In genomic region chr5:177113566-177114424, GRCh38 we compare ENCODE assay signal across 1 cellular context.
TF ChIP-seq lines count a peak whose summit lies in the region.

No MANE protein-coding gene starts in this region.

TF ChIP-seq in HepG2, 621 proteins besides CTCF, POLR2A, EP300 and RAD21 (continued from another document and continues in another):
- TF ChIP-seq ZSCAN25 (CRISPR knock-in tag; IDR thresholded peaks at IDR 0.05) (peak; percentile 47; the same call in 1 of the 2 replicates), ZNF263 (CRISPR knock-in tag; IDR thresholded peaks at IDR 0.05) (no peak), ZBTB14 (CRISPR knock-in tag; IDR thresholded peaks at IDR 0.05) (no peak), ZNF788 (CRISPR knock-in tag; IDR thresholded peaks at IDR 0.05; ENCODE audit: borderline replicate concordance) (no peak), PLSCR1 (CRISPR knock-in tag; IDR thresholded peaks at IDR 0.05; ENCODE audit: borderline replicate concordance) (no peak), ZGPAT (CRISPR knock-in tag; IDR thresholded peaks at IDR 0.05) (no peak), ZBED4 (CRISPR knock-in tag; IDR thresholded peaks at IDR 0.05; ENCODE audit: borderline replicate concordance) (no peak), ZMAT3 (CRISPR knock-in tag; conservative IDR thresholded peaks at IDR 0.05) (no peak), ZNF576 (CRISPR knock-in tag; IDR thresholded peaks at IDR 0.05) (peak; percentile 70; the same call in 1 of the 2 replicates), PCBP1 (IDR thresholded peaks at IDR 0.05; ENCODE audit: borderline replicate concordance, low read depth, low read length) (no peak), ZBTB7A (CRISPR knock-in tag; IDR thresholded peaks at IDR 0.05) (no peak), ZNF326 (CRISPR knock-in tag; IDR thresholded peaks at IDR 0.05; ENCODE audit: borderline replicate concordance) (no peak), FOXA1 (IDR thresholded peaks at IDR 0.05) (no peak), FOXA1 (CRISPR knock-in tag; IDR thresholded peaks at IDR 0.05) (no peak), ZBTB10 (CRISPR knock-in tag; IDR thresholded peaks at IDR 0.05; ENCODE audit: borderline replicate concordance) (no peak), DNMT3B (CRISPR knock-in tag; conservative IDR thresholded peaks at IDR 0.05) (no peak), ZFP91 (CRISPR knock-in tag; IDR thresholded peaks at IDR 0.05; ENCODE audit: borderline replicate concordance) (no peak), ZNF512B (CRISPR knock-in tag; IDR thresholded peaks at IDR 0.05; ENCODE audit: borderline replicate concordance) (no peak), CBX1 (IDR thresholded peaks at IDR 0.05; ENCODE audit: low read depth) (no peak), ZNF556 (CRISPR knock-in tag; IDR thresholded peaks at IDR 0.05; ENCODE audit: borderline replicate concordance) (no peak), RFXAP (CRISPR knock-in tag; IDR thresholded peaks at IDR 0.05; ENCODE audit: borderline replicate concordance) (no peak), ESRRA (CRISPR knock-in tag; IDR thresholded peaks at IDR 0.05; ENCODE audit: low read depth) (no peak), AHR (CRISPR knock-in tag; IDR thresholded peaks at IDR 0.05) (no peak), ZBTB21 (CRISPR knock-in tag; IDR thresholded peaks at IDR 0.05) (no peak), TEAD3 (CRISPR knock-in tag; optimal IDR thresholded peaks at IDR 0.05; ENCODE audit: borderline replicate concordance) (peak; percentile 61), POLR2AphosphoS5 (IDR thresholded peaks at IDR 0.05; ENCODE audit: low read depth, low read length) (no peak), ZNF343 (CRISPR knock-in tag; IDR thresholded peaks at IDR 0.05) (no peak; the same call in 1 of the 2 replicates), SNAPC5 (CRISPR knock-in tag; IDR thresholded peaks at IDR 0.05; ENCODE audit: borderline replicate concordance) (no peak), ZNF414 (CRISPR knock-in tag; IDR thresholded peaks at IDR 0.05) (no peak), GATAD2A (CRISPR knock-in tag; IDR thresholded peaks at IDR 0.05) (0 out of 2 replicates have a peak, but pooled peaks have one; percentile 31), ZNF609 (CRISPR knock-in tag; IDR thresholded peaks at IDR 0.05; ENCODE audit: borderline replicate concordance) (no peak), EEA1 (CRISPR knock-in tag; IDR thresholded peaks at IDR 0.05; ENCODE audit: borderline replicate concordance) (no peak), ZNF20 (CRISPR knock-in tag; IDR thresholded peaks at IDR 0.05) (no peak), SOX13 (IDR thresholded peaks at IDR 0.05) (no peak), SOX13 (CRISPR knock-in tag; conservative IDR thresholded peaks at IDR 0.05 in 1 of 2, IDR thresholded peaks at IDR 0.05 in 1 of 2) (0 out of 4 replicates have a peak, but pooled peaks of 1 of the 2 experiments have one; percentile 5), ZFY (CRISPR knock-in tag; IDR thresholded peaks at IDR 0.05) (peak; percentile 33; the same call in 1 of the 2 replicates), RFX1 (IDR thresholded peaks at IDR 0.05) (no peak)
